ENCODE assay signal across 16 cellular contexts in genomic region chr7:77913977-77914607, GRCh38.
DNase-seq lines count a peak whose midpoint lies in the region; ATAC-seq and TF ChIP-seq lines count a peak whose summit lies in the region.
"Had no signal": no experiment of that assay in that cellular context is flagged by ENCODE, and none has a peak within 500 bp of the region (broad histone marks: within the 10 kb centered on the region; RNA-seq: fewer than 3 reads in every experiment).

No MANE protein-coding gene starts in this region.

- no peak overlapping the region for H3K4me3 Mint-ChIP-seq in activated CD4-positive, alpha-beta T cell treated with anti-CD3 and anti-CD28 coated beads for 36 hours
- peak overlapping the region; percentile 2 for H3K4me3 Mint-ChIP-seq in activated CD4-positive, alpha-beta memory T cell treated with anti-CD3 and anti-CD28 coated beads, Interleukin-2, amount 10 ng/mL, durations not matched to agents 7 days and 5 days
- no peak overlapping the region for H3K4me3 Mint-ChIP-seq in stimulated activated effector memory CD8-positive, alpha-beta T cell treated with anti-CD3 and anti-CD28 coated beads, Interleukin-12 subunit alpha, Interleukin-12 subunit beta, amount 100 ng/mL, for 72 hours
- H3K4me3 Mint-ChIP-seq: natural killer cell treated with Interleukin-12 subunit alpha and Interleukin-12 subunit beta and Interleukin-15 and Interleukin-18, amount 100 ng/mL, for 72 hours had no signal

- ATAC-seq in activated CD4-positive, alpha-beta T cell treated with anti-CD3 and anti-CD28 coated beads for 36 hours: peak; percentile 82
- peak; percentile 78 for ATAC-seq in stimulated activated effector memory CD8-positive, alpha-beta T cell treated with anti-CD3 and anti-CD28 coated beads, Interleukin-12 subunit alpha, Interleukin-12 subunit beta, amount 100 ng/mL, for 72 hours
- ATAC-seq in GM19455 (IDR thresholded peaks at IDR 0.05; ENCODE audit: unreplicated experiment) (no peak), GM19328 (IDR thresholded peaks at IDR 0.05; ENCODE audit: unreplicated experiment) (no peak)
- ATAC-seq: activated naive CD4-positive, alpha-beta T cell treated with anti-CD3 and anti-CD28 coated beads, Interleukin-2, amount 50 U/mL, for 72 hours; natural killer cell treated with Interleukin-12 subunit alpha and Interleukin-12 subunit beta and Interleukin-15 and Interleukin-18, amount 100 ng/mL, for 72 hours; upper lobe of right lung had no signal

- no peak for DNase-seq in activated CD4-positive, alpha-beta T cell treated with anti-CD3 and anti-CD28 coated beads for 36 hours
- DNase-seq in activated CD4-positive, alpha-beta T cell treated with anti-CD3 and anti-CD28 coated beads for 4 hours: no peak
- DNase-seq in activated CD4-positive, alpha-beta memory T cell treated with anti-CD3 and anti-CD28 coated beads, Interleukin-2, amount 10 ng/mL, durations not matched to agents 7 days and 5 days: no peak
- DNase-seq in fibroblast of peridontal ligament (ENCODE audit: extremely low read depth) (peak; percentile 75), A673 (ENCODE audit: low spot score) (no peak)
- DNase-seq in stimulated activated effector memory CD8-positive, alpha-beta T cell treated with anti-CD3 and anti-CD28 coated beads, Interleukin-12 subunit alpha, Interleukin-12 subunit beta, amount 100 ng/mL, for 72 hours (ENCODE audit: low spot score in 2 of 2): no peak
- DNase-seq: activated CD4-positive, alpha-beta T cell treated with anti-CD3 and anti-CD28 coated beads, Interleukin-2, amount 50 U/mL, for 4 hours; Calu3; glutamatergic neuron; KG1; NCI-H1694; upper lobe of right lung had no signal

- H3K4me3 ChIP-seq in A673 (ENCODE audit: low read depth, low read length, poor library complexity, severe bottlenecking): no peak overlapping the region
- H3K4me3 ChIP-seq: upper lobe of right lung had no signal

- no peaks in the 10 kb centered on the region for H3K9me3 Mint-ChIP-seq in activated CD4-positive, alpha-beta T cell treated with anti-CD3 and anti-CD28 coated beads for 36 hours (ENCODE audit: low read depth)
- no peaks in the 10 kb centered on the region for H3K9me3 Mint-ChIP-seq in activated CD4-positive, alpha-beta memory T cell treated with anti-CD3 and anti-CD28 coated beads, Interleukin-2, amount 10 ng/mL, durations not matched to agents 7 days and 5 days
- H3K9me3 Mint-ChIP-seq in stimulated activated effector memory CD8-positive, alpha-beta T cell treated with anti-CD3 and anti-CD28 coated beads, Interleukin-12 subunit alpha, Interleukin-12 subunit beta, amount 100 ng/mL, for 72 hours: no peaks in the 10 kb centered on the region
- H3K9me3 Mint-ChIP-seq: activated naive CD4-positive, alpha-beta T cell treated with anti-CD3 and anti-CD28 coated beads, Interleukin-2, amount 50 U/mL, for 72 hours; natural killer cell treated with Interleukin-12 subunit alpha and Interleukin-12 subunit beta and Interleukin-15 and Interleukin-18, amount 100 ng/mL, for 72 hours had no signal

- H3K36me3 Mint-ChIP-seq in activated CD4-positive, alpha-beta T cell treated with anti-CD3 and anti-CD28 coated beads for 36 hours (ENCODE audit: low read depth): peaks cover 5% of the 10 kb centered on the region
- peaks cover 39% of the 10 kb centered on the region for H3K36me3 Mint-ChIP-seq in activated CD4-positive, alpha-beta memory T cell treated with anti-CD3 and anti-CD28 coated beads, Interleukin-2, amount 10 ng/mL, durations not matched to agents 7 days and 5 days (ENCODE audit: low read depth)
- peaks cover 75% of the 10 kb centered on the region for H3K36me3 Mint-ChIP-seq in stimulated activated effector memory CD8-positive, alpha-beta T cell treated with anti-CD3 and anti-CD28 coated beads, Interleukin-12 subunit alpha, Interleukin-12 subunit beta, amount 100 ng/mL, for 72 hours
- H3K36me3 Mint-ChIP-seq: activated naive CD4-positive, alpha-beta T cell treated with anti-CD3 and anti-CD28 coated beads, Interleukin-2, amount 50 U/mL, for 72 hours; natural killer cell treated with Interleukin-12 subunit alpha and Interleukin-12 subunit beta and Interleukin-15 and Interleukin-18, amount 100 ng/mL, for 72 hours had no signal

- peaks cover 4% of the 10 kb centered on the region for H3K4me1 Mint-ChIP-seq in activated CD4-positive, alpha-beta T cell treated with anti-CD3 and anti-CD28 coated beads for 36 hours
- peaks cover 30% of the 10 kb centered on the region for H3K4me1 Mint-ChIP-seq in activated CD4-positive, alpha-beta memory T cell treated with anti-CD3 and anti-CD28 coated beads, Interleukin-2, amount 10 ng/mL, durations not matched to agents 7 days and 5 days
- peaks cover 8% of the 10 kb centered on the region for H3K4me1 Mint-ChIP-seq in stimulated activated effector memory CD8-positive, alpha-beta T cell treated with anti-CD3 and anti-CD28 coated beads, Interleukin-12 subunit alpha, Interleukin-12 subunit beta, amount 100 ng/mL, for 72 hours

- no peaks in the 10 kb centered on the region for H3K4me1 ChIP-seq in A673 (ENCODE audit: insufficient read depth, low read length, poor library complexity, severe bottlenecking)
- H3K4me1 ChIP-seq: upper lobe of right lung had no signal

- no peaks in the 10 kb centered on the region for H3K27me3 ChIP-seq in A673 (replicated peaks; ENCODE audit: insufficient read depth, low read depth, low read length, poor library complexity)
- H3K27me3 ChIP-seq: upper lobe of right lung had no signal

- H3K27me3 Mint-ChIP-seq in activated CD4-positive, alpha-beta T cell treated with anti-CD3 and anti-CD28 coated beads for 36 hours: no peaks in the 10 kb centered on the region
- H3K27me3 Mint-ChIP-seq in activated CD4-positive, alpha-beta memory T cell treated with anti-CD3 and anti-CD28 coated beads, Interleukin-2, amount 10 ng/mL, durations not matched to agents 7 days and 5 days: no peaks in the 10 kb centered on the region
- H3K27me3 Mint-ChIP-seq: natural killer cell treated with Interleukin-12 subunit alpha and Interleukin-12 subunit beta and Interleukin-15 and Interleukin-18, amount 100 ng/mL, for 72 hours had no signal

- no TSS peak for BruUV-seq in A673 (replicated peaks; lab: Mats Ljungman, UMichigan)

- H3K36me3 ChIP-seq in A673 (ENCODE audit: insufficient read depth, low read length, poor library complexity, severe bottlenecking): no peaks in the 10 kb centered on the region

- no peak for TF ChIP-seq CTCF in A673 (conservative IDR thresholded peaks at IDR 0.05; ENCODE audit: low read depth, low read length)

- CTCF ChIA-PET in activated CD4-positive, alpha-beta T cell treated with anti-CD3 and anti-CD28 coated beads for 36 hours (lab: Charles Lee): interaction anchor here (1.1 to 1.2 kb wide), 4 partner anchors 18 to 154 kb away, joined by 3 to 4 read pairs (median 3); partner anchors contain the start of genes PHTF2 and TMEM60
- CTCF ChIA-PET in activated CD4-positive, alpha-beta memory T cell treated with anti-CD3 and anti-CD28 coated beads, Interleukin-2, amount 10 ng/mL, durations not matched to agents 7 days and 5 days (lab: Charles Lee): interaction anchor here (0.8 to 2.7 kb wide), 5 partner anchors 21 to 262 kb away, joined by 3 to 10 read pairs (median 5); partner anchors contain the start of genes PHTF2 and TMEM60
- CTCF ChIA-PET in A673 (lab: Charles Lee): interaction anchor here (0.6 kb wide), 1 partner anchor 261 kb away, joined by 5 read pairs; no protein-coding TSS in a partner anchor

- POLR2A ChIA-PET in activated CD4-positive, alpha-beta T cell treated with anti-CD3 and anti-CD28 coated beads for 36 hours (lab: Charles Lee): no interaction called here
- POLR2A ChIA-PET in activated CD4-positive, alpha-beta memory T cell treated with anti-CD3 and anti-CD28 coated beads, Interleukin-2, amount 10 ng/mL, durations not matched to agents 7 days and 5 days (lab: Charles Lee): interaction anchor here (0.7 to 1.9 kb wide), 5 partner anchors 11 to 115 kb away, joined by 4 to 16 read pairs (median 4); partner anchors contain the start of genes PHTF2 and TMEM60
- POLR2A ChIA-PET in A673 (lab: Charles Lee; ENCODE audit: low non-redundant PET): no interaction called here

- peak overlapping the region; percentile 27 for H3K27ac Mint-ChIP-seq in activated CD4-positive, alpha-beta T cell treated with anti-CD3 and anti-CD28 coated beads for 36 hours
- H3K27ac Mint-ChIP-seq in activated CD4-positive, alpha-beta memory T cell treated with anti-CD3 and anti-CD28 coated beads, Interleukin-2, amount 10 ng/mL, durations not matched to agents 7 days and 5 days: peak overlapping the region; percentile 67
- H3K27ac Mint-ChIP-seq in stimulated activated effector memory CD8-positive, alpha-beta T cell treated with anti-CD3 and anti-CD28 coated beads, Interleukin-12 subunit alpha, Interleukin-12 subunit beta, amount 100 ng/mL, for 72 hours: peak overlapping the region; percentile 1
- H3K27ac Mint-ChIP-seq: natural killer cell treated with Interleukin-12 subunit alpha and Interleukin-12 subunit beta and Interleukin-15 and Interleukin-18, amount 100 ng/mL, for 72 hours had no signal

- H3K27ac ChIP-seq in A673 (ENCODE audit: low read depth, low read length, poor library complexity, severe bottlenecking): no peak overlapping the region
- H3K27ac ChIP-seq: upper lobe of right lung had no signal

- intact Hi-C loops in activated CD4-positive, alpha-beta T cell treated with anti-CD3 and anti-CD28 coated beads for 36 hours (cut with DNase I, micrococcal nuclease): no loop called here
- intact Hi-C loops in A673 (cut with micrococcal nuclease; ENCODE audit: unreplicated experiment): no loop called here

- no peaks in the 10 kb centered on the region for H3K9me3 ChIP-seq in A673 (ENCODE audit: low read depth, low read length, poor library complexity, severe bottlenecking)
- H3K9me3 ChIP-seq: upper lobe of right lung had no signal

Comparison
In these comparisons a context has a peak if more than half of its experiments do, and no peak if none do; other contexts are left out.
1. ATAC-seq: peak in activated CD4-positive, alpha-beta T cell treated with anti-CD3 and anti-CD28 coated beads for 36 hours (single experiment) and stimulated activated effector memory CD8-positive, alpha-beta T cell treated with anti-CD3 and anti-CD28 coated beads, Interleukin-12 subunit alpha, Interleukin-12 subunit beta, amount 100 ng/mL, for 72 hours (single experiment); none in GM19455 (single experiment) and GM19328 (single experiment).
2. H3K27ac Mint-ChIP-seq: peak in every context shown above with its lines; median percentile 67 in activated CD4-positive, alpha-beta memory T cell treated with anti-CD3 and anti-CD28 coated beads, Interleukin-2, amount 10 ng/mL, durations not matched to agents 7 days and 5 days; 27 in activated CD4-positive, alpha-beta T cell treated with anti-CD3 and anti-CD28 coated beads for 36 hours; 1 in stimulated activated effector memory CD8-positive, alpha-beta T cell treated with anti-CD3 and anti-CD28 coated beads, Interleukin-12 subunit alpha, Interleukin-12 subunit beta, amount 100 ng/mL, for 72 hours.